ENCODE assay signal across 26 cellular contexts in genomic region chr5:86557920-86558319, GRCh38. TPM values are rescaled to one million over a fixed set of nuclear protein-coding genes. Genes with fewer than 3 reads are reported as not detected.
DNase-seq lines count a peak whose midpoint lies in the region; ATAC-seq, FAIRE-seq and TF ChIP-seq lines count a peak whose summit lies in the region.
"Had no signal": no experiment of that assay in that cellular context is flagged by ENCODE, and none has a peak within 500 bp of the region (broad histone marks: within the 10 kb centered on the region; RNA-seq: fewer than 3 reads in every experiment).

No MANE protein-coding gene starts in this region.

- no peaks in the 10 kb centered on the region for H3K4me1 ChIP-seq in GM12878 (ENCODE audit: control insufficient read depth, insufficient read depth, low read length)
- H3K4me1 ChIP-seq: SJCRH30 had no signal

- intact Hi-C loops in GM12878 (cut with micrococcal nuclease; ENCODE audit: unreplicated experiment) = no loop called here

- H3K4me1 Mint-ChIP-seq in osteocyte (ENCODE audit: unreplicated experiment) = no peaks in the 10 kb centered on the region
- H3K4me1 Mint-ChIP-seq in glutamatergic neuron (ENCODE audit: low read depth, unreplicated experiment) = no peaks in the 10 kb centered on the region
- H3K4me1 Mint-ChIP-seq: CD4-positive, CD25-positive, alpha-beta regulatory T cell had no signal

- CTCF ChIA-PET in GM12878 (lab: Yijun Ruan, JAX) = interaction anchor here (1.7 kb wide), 1 partner anchor 10 kb away, joined by 4 read pairs; no protein-coding TSS in a partner anchor
- CTCF ChIA-PET in GM10248 (lab: Yijun Ruan, JAX) = interaction anchor here (1.3 kb wide), 1 partner anchor 12 kb away, joined by 5 read pairs; no protein-coding TSS in a partner anchor

- no peaks in the 10 kb centered on the region for H3K9me3 ChIP-seq in GM12878 (replicated peaks; ENCODE audit: control insufficient read depth, insufficient read depth, low read length)
- H3K9me3 ChIP-seq: SJCRH30 had no signal

- H3K27ac Mint-ChIP-seq in osteocyte (ENCODE audit: unreplicated experiment) = no peak overlapping the region
- no peak overlapping the region for H3K27ac Mint-ChIP-seq in glutamatergic neuron (ENCODE audit: unreplicated experiment)
- H3K27ac Mint-ChIP-seq: H9 had no signal

- no peaks in the 10 kb centered on the region for H3K27me3 ChIP-seq in GM12878 (replicated peaks in 1 of 2; ENCODE audit: control insufficient read depth in 2 of 2, insufficient read depth in 2 of 2, low read length in 1 of 2)
- H3K27me3 ChIP-seq: SJCRH30 had no signal

- H3K27me3 Mint-ChIP-seq in osteocyte (ENCODE audit: unreplicated experiment) (peaks cover 5% of the 10 kb centered on the region), glutamatergic neuron (ENCODE audit: unreplicated experiment) (no peaks in the 10 kb centered on the region)
- H3K27me3 Mint-ChIP-seq: CD4-positive, CD25-positive, alpha-beta regulatory T cell had no signal

- no peak for DNase-seq in GM18507 (ENCODE audit: extremely low spot score, insufficient read length, low read depth)
- DNase-seq in GM12878 (ENCODE audit: low read depth, low spot score) = no peak
- no peak for DNase-seq in osteocyte (ENCODE audit: extremely low spot score, unreplicated experiment)
- no peak for DNase-seq in glutamatergic neuron
- DNase-seq in GM10248 (ENCODE audit: extremely low spot score) = no peak
- DNase-seq: CD4-positive, CD25-positive, alpha-beta regulatory T cell; DMS153; GM23248; H9; IMR-90; KG1; NCI-H1092; NCI-H1417 treated with DMSO at 0.1 percent for 48 hours; NCI-H187; NCI-H2081 treated with DMSO at 0.1 percent for 48 hours; NCI-H2171; NCI-H226; NCI-H510A treated with DMSO at 0.1 percent for 48 hours; NCI-H748 treated with DMSO at 0.1 percent for 48 hours; NK-92 treated with Interleukin-12 subunit alpha and Interleukin-12 subunit beta, amount 100 ng/mL, for 24 hours; PC-9; SJCRH30; T-helper 2 cell had no signal

- ATAC-seq in GM18909 (IDR thresholded peaks at IDR 0.05; ENCODE audit: poor library complexity, unreplicated experiment) = peak; percentile 63
- peak; percentile 52 for ATAC-seq in HG03159 (IDR thresholded peaks at IDR 0.05; ENCODE audit: unreplicated experiment)
- peak; percentile 58; the same call in 2 of the 3 replicates for ATAC-seq in GM12878
- ATAC-seq: Right ventricle myocardium inferior had no signal

- SMC1A ChIA-PET in GM12878 (lab: Charles Lee; ENCODE audit: uncharacterized antibody, unreplicated experiment) = no interaction called here

- no peak overlapping the region for H3K9ac ChIP-seq in GM12878 (ENCODE audit: control insufficient read depth, insufficient read depth, low read length)
- H3K9ac ChIP-seq: GM23248 had no signal

- FAIRE-seq in GM18507 (lab: Jason Lieb, UNC) = peak; percentile 35
- no peak for FAIRE-seq in GM12878 (lab: Jason Lieb, UNC)

- TF ChIP-seq RAD21 in GM12878 (IDR thresholded peaks at IDR 0.05; ENCODE audit: insufficient read depth, low read depth, low read length) = no peak

- no peak overlapping the region for H3K4me3 Mint-ChIP-seq in osteocyte (ENCODE audit: unreplicated experiment)
- H3K4me3 Mint-ChIP-seq in glutamatergic neuron (ENCODE audit: unreplicated experiment) = no peak overlapping the region
- H3K4me3 Mint-ChIP-seq: CD4-positive, CD25-positive, alpha-beta regulatory T cell; H9 had no signal

- H3K9me3 Mint-ChIP-seq in osteocyte (ENCODE audit: unreplicated experiment) = no peaks in the 10 kb centered on the region
- H3K9me3 Mint-ChIP-seq in glutamatergic neuron (ENCODE audit: unreplicated experiment) = peaks cover 1% of the 10 kb centered on the region
- H3K9me3 Mint-ChIP-seq: H9 had no signal

- POLR2A ChIA-PET in GM12878 (lab: Charles Lee) = no interaction called here
- POLR2A ChIA-PET in GM10248 (lab: Yijun Ruan, JAX) = no interaction called here

- no peak for TF ChIP-seq POLR2A in GM12878 (IDR thresholded peaks at IDR 0.05; ENCODE audit: low read depth, low read length)

- H3K79me2 ChIP-seq in GM12878 (ENCODE audit: control insufficient read depth, insufficient read depth, low read length) = no peaks in the 10 kb centered on the region

- RAD21 ChIA-PET in GM12878 (lab: Charles Lee; ENCODE audit: unreplicated experiment) = no interaction called here

- no peaks in the 10 kb centered on the region for H3K36me3 ChIP-seq in GM12878 (ENCODE audit: control insufficient read depth in 2 of 2, insufficient read depth in 2 of 2, low read length in 1 of 2)
- H3K36me3 ChIP-seq: SJCRH30 had no signal

- TF ChIP-seq CTCF in GM12878 (IDR thresholded peaks at IDR 0.05 in 2 of 3, conservative IDR thresholded peaks at IDR 0.05 in 1 of 3; ENCODE audit: control insufficient read depth in 2 of 3, extremely low read depth in 1 of 3, insufficient read depth in 1 of 3, low read depth in 3 of 3, low read length in 3 of 3) (no peak), osteocyte (IDR thresholded peaks at IDR 0.05) (no peak), glutamatergic neuron (IDR thresholded peaks at IDR 0.05; ENCODE audit: partially characterized antibody, unreplicated experiment) (no peak), GM10248 (IDR thresholded peaks at IDR 0.05; ENCODE audit: control extremely low read depth, extremely low read depth, low read depth, missing control alignments) (no peak)

- in situ Hi-C loops in GM12878 (cut with MboI) = no loop called here

- no peaks in the 10 kb centered on the region for H4K20me1 ChIP-seq in GM12878 (ENCODE audit: control insufficient read depth, insufficient read depth)

- no peak overlapping the region for H3K27ac ChIP-seq in GM12878 (ENCODE audit: control insufficient read depth, insufficient read depth)
- H3K27ac ChIP-seq: GM23248, PC-9, SJCRH30 had no signal

- no peak overlapping the region for H3K4me2 ChIP-seq in GM12878 (ENCODE audit: control insufficient read depth, insufficient read depth)
- H3K4me2 ChIP-seq: PC-9 had no signal

- no peak overlapping the region for H3K4me3 ChIP-seq in GM12878
- H3K4me3 ChIP-seq: GM23248, PC-9, SJCRH30 had no signal

- no peak overlapping the region for H2AFZ ChIP-seq in GM12878 (ENCODE audit: control insufficient read depth, low read depth, low read length)
- H2AFZ ChIP-seq: GM23248, PC-9 had no signal

- H3K36me3 Mint-ChIP-seq in osteocyte (ENCODE audit: unreplicated experiment) = no peaks in the 10 kb centered on the region
- no peaks in the 10 kb centered on the region for H3K36me3 Mint-ChIP-seq in glutamatergic neuron (ENCODE audit: unreplicated experiment)
- H3K36me3 Mint-ChIP-seq: CD4-positive, CD25-positive, alpha-beta regulatory T cell had no signal

- no TSS peak for BruUV-seq in GM12878 (replicated peaks; lab: Mats Ljungman, UMichigan)

- TF ChIP-seq EP300 in GM12878 (IDR thresholded peaks at IDR 0.05; ENCODE audit: borderline replicate concordance in 1 of 2, control insufficient read depth in 1 of 2, low read depth in 2 of 2, low read length in 2 of 2) = no peak

TF ChIP-seq in GM12878, 131 proteins besides CTCF, POLR2A, EP300 and RAD21 (continues in another document):
- TF ChIP-seq SIN3A (IDR thresholded peaks at IDR 0.05; ENCODE audit: low read depth, low read length) (no peak), FOS (IDR thresholded peaks at IDR 0.05; ENCODE audit: borderline replicate concordance, extremely low read depth, insufficient read length) (no peak), PRDM15 (CRISPR knock-in tag; IDR thresholded peaks at IDR 0.05) (no peak), PML (IDR thresholded peaks at IDR 0.05; ENCODE audit: low read length) (no peak), RELA (IDR thresholded peaks at IDR 0.05; ENCODE audit: borderline replicate concordance, partially characterized antibody) (no peak), ESRRA (IDR thresholded peaks at IDR 0.05; ENCODE audit: low read length) (no peak)

RNA-seq across cellular contexts. Expression of gene COX7C, which starts 59.8 kb away (rescaled TPM):
- 59.5 and 62.2 TPM in 2 replicates for total RNA-seq in GM12878 (2013; cell fraction: nucleolus; rRNA removed)
- total RNA-seq in GM12878 (2014; rRNA removed) (484 and 555 TPM in 2 replicates), GM12878 (2014; rRNA removed; fragmentation: Illumina TruSeq; extraction: Trizol) (520 and 552 TPM in 2 replicates), GM12878 (2021) (579 and 601 TPM in 2 replicates), osteocyte (395 and 423 TPM in 2 replicates), glutamatergic neuron (ENCODE audit: unreplicated experiment) (489 TPM)
- polyA plus RNA-seq in GM12878 (2011; ENCODE audit: low read depth) = 5,804 TPM
- polyA plus RNA-seq in GM12878 (2011; rRNA removed) (1,074 and 1,212 TPM in 2 replicates), GM12878 (2014; fragmentation: Illumina TruSeq; extraction: Trizol) (684 and 735 TPM in 2 replicates), GM12878 (2014; fragmentation: Nextera tagmentation; extraction: Ambion mirVana) (1,000 to 10,000 TPM; 1,573 to 1,591 TPM), GM12878 (2014; rRNA removed) (604 and 692 TPM in 2 replicates), GM12878 (2016; fragmentation: Nextera tagmentation; extraction: Ambion mirVana) (1,000 to 10,000 TPM; 1,378 to 1,426 TPM)
- polyA plus RNA-seq in GM12878 (2011; cell fraction: cytosol; rRNA removed) = 555 and 665 TPM in 2 replicates
- polyA plus RNA-seq in GM12878 (2011; cell fraction: nucleus; rRNA removed) = 247 and 316 TPM in 2 replicates
- 1,490 and 2,897 TPM in 2 replicates for polyA plus RNA-seq in GM12878 (2012)
- 234 and 301 TPM in 2 replicates for polyA minus RNA-seq in GM12878 (2011; rRNA and poly(A)+ RNA removed)
- polyA minus RNA-seq in GM12878 (2011; cell fraction: cytosol; rRNA and poly(A)+ RNA removed) = 65.1 and 73.8 TPM in 2 replicates
- 35.4 and 41.3 TPM in 2 replicates for polyA minus RNA-seq in GM12878 (2011; cell fraction: nucleus; rRNA and poly(A)+ RNA removed)
